In the genomic region with DNA sequence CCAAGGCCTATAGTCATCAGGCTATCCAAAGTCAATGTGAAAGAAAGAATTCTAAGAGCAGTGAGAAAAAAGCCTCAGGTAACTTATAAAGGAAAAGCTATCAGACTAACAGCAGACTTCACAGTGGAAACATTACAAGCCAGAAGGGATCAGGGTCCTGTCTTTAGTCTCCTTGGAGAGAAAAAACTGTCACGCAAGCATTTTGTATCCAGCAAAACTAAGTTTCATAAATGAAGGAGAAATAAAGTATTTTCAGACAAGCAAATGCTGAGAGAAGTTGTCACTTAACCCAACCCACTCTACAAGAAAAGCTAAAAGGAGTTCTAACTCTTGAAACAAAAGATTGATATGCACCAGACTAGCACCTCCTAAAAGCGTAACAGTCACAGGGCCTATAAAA, we compare ENCODE assay signal across 2 cellular contexts.
A peak's percentile ranks its signal among the peaks of the same experiment; 100 is the strongest.
TF ChIP-seq lines count a peak whose summit lies in the region.

No MANE protein-coding gene starts in this region.

TF ChIP-seq in HepG2, 621 proteins besides CTCF, POLR2A, EP300 and RAD21:
- TF ChIP-seq ARNT (IDR thresholded peaks at IDR 0.05) (no peak), ZNF414 (CRISPR knock-in tag; IDR thresholded peaks at IDR 0.05) (no peak), MAFF (IDR thresholded peaks at IDR 0.05; ENCODE audit: low read depth, low read length) (peak; percentile 34; the same call in 1 of the 2 replicates), MAFK (conservative IDR thresholded peaks at IDR 0.05 in 1 of 2, IDR thresholded peaks at IDR 0.05 in 1 of 2; ENCODE audit: low read length in 2 of 2) (peak; percentile 52 to 66; a peak in 2 of 4 replicates), ZNF501 (CRISPR knock-in tag; IDR thresholded peaks at IDR 0.05) (no peak)
TF ChIP-seq in HepG2: peak in this region for 2.

TF ChIP-seq in K562, 482 proteins besides CTCF, POLR2A, EP300 and RAD21:
- no peak for TF ChIP-seq RBM22 (IDR thresholded peaks at IDR 0.05; ENCODE audit: low read depth, low read length, poor library complexity, severe bottlenecking)
- TF ChIP-seq ZNF316 (IDR thresholded peaks at IDR 0.05) = peak; percentile 52
- TF ChIP-seq DIDO1 (tag; IDR thresholded peaks at IDR 0.05; ENCODE audit: low read depth) = no peak
- TF ChIP-seq TAF1 (IDR thresholded peaks at IDR 0.05; ENCODE audit: control insufficient read depth, extremely low read depth, insufficient read depth, low read length, severe bottlenecking) = no peak
- peak; percentile 34; the same call in 1 of the 2 replicates for TF ChIP-seq MAFG (tag; conservative IDR thresholded peaks at IDR 0.05)
- no peak for TF ChIP-seq MAFK (IDR thresholded peaks at IDR 0.05; ENCODE audit: low read length)
- peak; percentile 11; the same call in 1 of the 2 replicates for TF ChIP-seq C11orf30 (IDR thresholded peaks at IDR 0.05; ENCODE audit: low read depth)
- no peak for TF ChIP-seq NONO (IDR thresholded peaks at IDR 0.05; ENCODE audit: low read depth in 2 of 2, low read length in 1 of 2)
- no peak for TF ChIP-seq PTRF (tag; IDR thresholded peaks at IDR 0.05)
- TF ChIP-seq, protein P1, sequence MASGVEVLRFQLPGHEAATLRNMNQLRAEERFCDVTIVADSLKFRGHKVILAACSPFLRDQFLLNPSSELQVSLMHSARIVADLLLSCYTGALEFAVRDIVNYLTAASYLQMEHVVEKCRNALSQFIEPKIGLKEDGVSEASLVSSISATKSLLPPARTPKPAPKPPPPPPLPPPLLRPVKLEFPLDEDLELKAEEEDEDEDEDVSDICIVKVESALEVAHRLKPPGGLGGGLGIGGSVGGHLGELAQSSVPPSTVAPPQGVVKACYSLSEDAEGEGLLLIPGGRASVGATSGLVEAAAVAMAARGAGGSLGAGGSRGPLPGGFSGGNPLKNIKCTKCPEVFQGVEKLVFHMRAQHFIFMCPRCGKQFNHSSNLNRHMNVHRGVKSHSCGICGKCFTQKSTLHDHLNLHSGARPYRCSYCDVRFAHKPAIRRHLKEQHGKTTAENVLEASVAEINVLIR (CRISPR knock-in tag; IDR thresholded peaks at IDR 0.05) = no peak
- TF ChIP-seq MAFF (IDR thresholded peaks at IDR 0.05; ENCODE audit: low read length) = no peak; the same call in 1 of the 2 replicates
- TF ChIP-seq ZKSCAN8 (CRISPR knock-in tag; IDR thresholded peaks at IDR 0.05) = no peak
- TF ChIP-seq YY1 (IDR thresholded peaks at IDR 0.05; ENCODE audit: borderline replicate concordance in 1 of 3, control insufficient read depth in 1 of 3, extremely low read depth in 1 of 3, insufficient read depth in 3 of 3, insufficient read length in 1 of 3, insufficient replicate concordance in 2 of 3, low read depth in 1 of 3, low read length in 2 of 3) = no peak
- TF ChIP-seq CAMTA2 (CRISPR knock-in tag; conservative IDR thresholded peaks at IDR 0.05) = no peak
